Comparison of ENCODE assay signal across 25 cellular contexts in the genomic region with DNA sequence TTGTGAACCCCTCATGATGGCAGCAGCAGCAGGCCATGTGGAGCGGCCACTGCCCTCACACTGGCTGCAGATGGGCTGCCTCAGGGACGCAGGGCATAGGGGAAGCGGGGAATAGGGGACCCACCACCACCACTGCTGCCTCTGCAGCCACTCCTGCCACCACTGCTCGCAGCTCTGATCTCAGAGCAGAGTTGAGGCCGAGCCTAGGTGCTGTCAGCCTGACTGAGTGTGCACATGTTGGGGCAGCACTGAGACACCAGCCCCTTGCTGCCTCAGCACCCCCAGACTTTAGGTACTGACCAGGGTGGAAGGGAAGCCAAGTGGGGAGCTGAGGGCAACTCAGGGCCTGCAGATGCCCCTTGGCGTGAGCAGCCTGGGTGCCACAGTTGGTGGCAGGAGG.
"Had no signal": no experiment of that assay in that cellular context is flagged by ENCODE, and none has a peak within 500 bp of the region (broad histone marks: within the 10 kb centered on the region; RNA-seq: fewer than 3 reads in every experiment).

No MANE protein-coding gene starts in this region.

- H3K4me1 ChIP-seq: esophagus squamous epithelium, parathyroid adenoma, right lobe of liver, thyroid gland had no signal

- H3K79me2 ChIP-seq: parathyroid adenoma had no signal

- DNase-seq: cerebellar nuclear complex; cortex of kidney; effector memory CD8-positive, alpha-beta T cell; erythroblast; esophagus squamous epithelium; foreskin melanocyte; immature natural killer cell; left ventricle myocardium superior; lower lobe of right lung; naive thymus-derived CD4-positive, alpha-beta T cell; small intestine; stimulated activated CD4-positive, alpha-beta T cell treated with anti-CD3 and anti-CD28 coated beads, Interleukin-12 subunit alpha, Interleukin-12 subunit beta, amount 100 ng/mL, for 4 hours; stimulated activated CD4-positive, alpha-beta T cell treated with anti-CD3 and anti-CD28 coated beads, Interleukin-1b, Interleukin-23, amount 100 ng/mL, for 48 hours; stimulated activated CD4-positive, alpha-beta T cell treated with anti-CD3 and anti-CD28 coated beads, Interleukin-4, amount 100 ng/mL, for 1 hour; stimulated activated CD8-positive, alpha-beta memory T cell treated with anti-CD3 and anti-CD28 coated beads, Interleukin-4, amount 100 ng/mL, for 48 hours; thyroid gland; trophoblast cell had no signal

- H3K36me3 ChIP-seq: esophagus squamous epithelium, lower lobe of right lung, neutrophil, right lobe of liver, thyroid gland had no signal

- H3K27ac ChIP-seq: esophagus squamous epithelium, lower lobe of right lung, neutrophil, parathyroid adenoma, right lobe of liver, thyroid gland had no signal

- H3K4me3 Mint-ChIP-seq: effector memory CD8-positive, alpha-beta T cell; immature natural killer cell; mesothelial cell of epicardium; naive thymus-derived CD4-positive, alpha-beta T cell; stimulated activated naive CD8-positive, alpha-beta T cell treated with anti-CD3 and anti-CD28 coated beads, Interleukin-15, Interleukin-2, amounts not matched to agents 100 ng/mL and 50 ng/mL, for 24 hours had no signal

- H3K27ac Mint-ChIP-seq: effector memory CD8-positive, alpha-beta T cell; mesothelial cell of epicardium; naive thymus-derived CD4-positive, alpha-beta T cell; progenitor cell of endocrine pancreas; stimulated activated naive CD8-positive, alpha-beta T cell treated with anti-CD3 and anti-CD28 coated beads, Interleukin-15, Interleukin-2, amounts not matched to agents 100 ng/mL and 50 ng/mL, for 24 hours had no signal

- H3K4me3 ChIP-seq: esophagus squamous epithelium, lower lobe of right lung, right lobe of liver, thyroid gland had no signal

- H2AFZ ChIP-seq: parathyroid adenoma had no signal

- H3K9me3 ChIP-seq: esophagus squamous epithelium, lower lobe of right lung, neutrophil, right lobe of liver, thyroid gland had no signal

- FAIRE-seq: endometrium, keratinocyte, small intestine had no signal

- H3K27me3 Mint-ChIP-seq: effector memory CD8-positive, alpha-beta T cell; progenitor cell of endocrine pancreas; stimulated activated naive CD8-positive, alpha-beta T cell treated with anti-CD3 and anti-CD28 coated beads, Interleukin-15, Interleukin-2, amounts not matched to agents 100 ng/mL and 50 ng/mL, for 24 hours had no signal

- H3K9ac ChIP-seq: parathyroid adenoma had no signal

- ATAC-seq: effector memory CD8-positive, alpha-beta T cell; left ventricle myocardium superior; naive thymus-derived CD4-positive, alpha-beta T cell had no signal

- H3K9me3 Mint-ChIP-seq: naive thymus-derived CD4-positive, alpha-beta T cell; stimulated activated naive CD8-positive, alpha-beta T cell treated with anti-CD3 and anti-CD28 coated beads, Interleukin-15, Interleukin-2, amounts not matched to agents 100 ng/mL and 50 ng/mL, for 24 hours had no signal

- H3K36me3 Mint-ChIP-seq: immature natural killer cell; mesothelial cell of epicardium; naive thymus-derived CD4-positive, alpha-beta T cell had no signal

- H3K4me1 Mint-ChIP-seq: immature natural killer cell; naive thymus-derived CD4-positive, alpha-beta T cell had no signal

- H3K27me3 ChIP-seq: esophagus squamous epithelium, neutrophil, right lobe of liver, thyroid gland had no signal
